14 cellular contexts compared by ENCODE assay signal in the genomic region with DNA sequence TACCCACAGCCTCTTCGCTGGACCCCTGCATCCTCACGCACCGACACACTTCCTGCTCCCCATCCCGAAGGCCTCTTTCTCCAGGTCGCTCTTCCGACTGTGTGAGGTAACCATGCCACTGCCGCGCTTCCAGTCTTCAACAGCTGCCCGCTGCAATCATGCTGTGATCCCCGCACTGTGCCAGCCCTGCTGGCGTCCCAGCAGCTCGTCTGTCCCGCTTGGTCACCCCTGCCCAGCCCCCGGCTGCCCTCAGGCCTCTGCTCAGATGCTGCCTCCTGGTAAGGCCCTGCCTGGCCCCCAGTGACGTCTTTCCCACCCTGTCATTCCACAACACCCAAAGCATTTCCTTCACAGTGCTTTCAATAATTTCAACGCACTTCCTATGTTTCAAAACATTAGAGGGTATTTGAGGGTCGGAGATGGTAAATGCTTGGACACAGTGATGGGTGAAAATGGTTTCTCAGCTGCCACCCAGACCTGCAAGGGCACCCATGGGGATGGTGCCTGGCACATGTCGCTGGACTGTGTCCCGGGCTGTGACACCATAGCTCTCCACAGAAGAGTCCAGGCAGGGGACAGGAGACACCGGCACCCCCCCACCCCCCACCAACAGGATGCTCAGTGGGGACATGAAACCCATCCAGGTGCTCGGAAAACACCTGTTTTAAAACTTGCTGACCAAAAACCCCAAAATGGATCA.
A peak's percentile ranks its signal among the peaks of the same experiment; 100 is the strongest.
DNase-seq lines count a peak whose midpoint lies in the region; ATAC-seq and TF ChIP-seq lines count a peak whose summit lies in the region.
"Had no signal": no experiment of that assay in that cellular context is flagged by ENCODE, and none has a peak within 500 bp of the region (broad histone marks: within the 10 kb centered on the region; RNA-seq: fewer than 3 reads in every experiment).

No MANE protein-coding gene starts in this region.

- TF ChIP-seq POLR2A in tibial nerve (IDR thresholded peaks at IDR 0.05), result no peak

- no peak for TF ChIP-seq EP300 in tibial nerve (IDR thresholded peaks at IDR 0.05)

- in situ Hi-C loops in astrocyte of the spinal cord (cut with HindIII; ENCODE audit: low sequenced_read_pairs), result no loop called here

- H3K4me1 ChIP-seq in left ventricle myocardium inferior (peaks cover 61% of the 10 kb centered on the region), tibial nerve (peaks cover 0 to 91% (median 58%) of the 10 kb centered on the region in 4 donors)

- H3K27me3 ChIP-seq in left ventricle myocardium inferior (ENCODE audit: low read depth), result no peaks in the 10 kb centered on the region
- no peaks in the 10 kb centered on the region for H3K27me3 ChIP-seq in tibial nerve
- H3K27me3 ChIP-seq: uterus had no signal

- ATAC-seq in left ventricle myocardium superior, result no peak
- no peak for ATAC-seq in HG02588 (IDR thresholded peaks at IDR 0.05; ENCODE audit: unreplicated experiment)
- ATAC-seq: mucosa of descending colon had no signal

- intact Hi-C loops in left ventricle myocardium inferior (cut with micrococcal nuclease) (no loop called here), left ventricle myocardium superior (cut with micrococcal nuclease) (no loop called here)

- 63 to 66% methylated on average over 21 of the region's 21 CpGs for WGBS in tibial nerve, 2 donors

- TF ChIP-seq CTCF in left ventricle myocardium inferior (IDR thresholded peaks at IDR 0.05; ENCODE audit: borderline replicate concordance) (no peak), astrocyte of the spinal cord (IDR thresholded peaks at IDR 0.05; ENCODE audit: low read depth, low read length) (no peak), tibial nerve (IDR thresholded peaks at IDR 0.05) (no peak), GM10266 (IDR thresholded peaks at IDR 0.05; ENCODE audit: control insufficient read depth, insufficient read depth, low read depth, missing control alignments) (no peak)

- H3K36me3 ChIP-seq in left ventricle myocardium inferior (no peaks in the 10 kb centered on the region), tibial nerve (no peaks in the 10 kb centered on the region)
- H3K36me3 ChIP-seq: uterus had no signal

- DNase-seq in left ventricle myocardium inferior (no peak), left ventricle myocardium superior (no peak), astrocyte of the spinal cord (ENCODE audit: low read depth, low spot score) (peak; percentile 40), lung microvascular endothelial cell (ENCODE audit: low read depth in 2 of 2) (peak; percentile 55 to 85), tibial nerve (ENCODE audit: low spot score in 2 of 2) (no peak), T1000 (lab: John Stamatoyannopoulos, UW) (no peak), GM10266 (ENCODE audit: extremely low spot score) (no peak)
- DNase-seq: cortex of kidney, DND-41, mucosa of descending colon, NCI-H146, NCI-H82 had no signal

- H3K9me3 ChIP-seq in left ventricle myocardium inferior (replicated peaks) (no peaks in the 10 kb centered on the region), tibial nerve (no peaks in the 10 kb centered on the region)
- H3K9me3 ChIP-seq: mucosa of descending colon, uterus had no signal

- peak overlapping the region; percentile 8 for H3K4me3 ChIP-seq in left ventricle myocardium inferior
- no peak overlapping the region for H3K4me3 ChIP-seq in astrocyte of the spinal cord (ENCODE audit: low read depth, low read length)
- H3K4me3 ChIP-seq in tibial nerve, result no peak overlapping the region
- H3K4me3 ChIP-seq: mucosa of descending colon, uterus had no signal

- H3K27ac ChIP-seq in left ventricle myocardium inferior (replicated peaks) (peak overlapping the region; percentile 37), tibial nerve (peak overlapping the region; percentile 51 to 90 (median 66))
- H3K27ac ChIP-seq: uterus had no signal

Comparison
In these comparisons a context has a peak if more than half of its experiments do, and no peak if none do; other contexts are left out.
1. DNase-seq: peak in astrocyte of the spinal cord (single experiment) and lung microvascular endothelial cell (2 of 2); none in left ventricle myocardium inferior (single experiment), left ventricle myocardium superior (single experiment), tibial nerve (0 of 2), T1000 (single experiment) and GM10266 (single experiment).